In the genomic region with DNA sequence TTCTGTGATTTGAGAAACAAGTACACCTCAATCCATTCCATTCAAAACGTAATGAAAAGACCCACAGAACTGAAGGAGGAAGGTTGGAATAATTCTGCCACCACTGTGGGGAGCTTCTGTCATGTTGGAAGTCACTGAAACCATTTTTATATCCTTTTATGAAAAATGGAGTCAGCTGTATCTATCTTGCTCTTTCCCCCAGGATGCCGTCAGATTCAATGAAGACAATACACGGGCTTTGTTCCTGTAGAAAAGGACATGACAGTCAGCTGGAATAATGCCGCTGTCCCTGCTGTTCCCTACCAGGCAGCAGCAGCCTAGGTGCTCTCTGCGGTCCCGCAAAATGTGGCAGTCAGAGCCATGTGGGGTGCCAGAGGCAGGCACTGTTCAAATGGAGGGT, we compare ENCODE assay signal across 24 cellular contexts. TPM values are rescaled to one million over a fixed set of nuclear protein-coding genes. Genes with fewer than 3 reads are reported as not detected.
"Had no signal": no experiment of that assay in that cellular context is flagged by ENCODE, and none has a peak within 500 bp of the region (broad histone marks: within the 10 kb centered on the region; RNA-seq: fewer than 3 reads in every experiment).

No MANE protein-coding gene starts in this region.

- H3K9me3 ChIP-seq: adrenal gland, esophagus squamous epithelium, left ventricle myocardium inferior, pancreas, right lobe of liver, upper lobe of right lung had no signal

- H3K36me3 ChIP-seq: adrenal gland, brain microvascular endothelial cell, esophagus squamous epithelium, left ventricle myocardium inferior, pancreas, right lobe of liver, upper lobe of right lung had no signal

- H3K4me1 ChIP-seq: adrenal gland, right lobe of liver had no signal

- ATAC-seq: right lobe of liver; stimulated activated naive CD8-positive, alpha-beta T cell treated with anti-CD3 and anti-CD28 coated beads, Interleukin-15, Interleukin-2, amounts not matched to agents 100 U/mL and 50 U/mL, for 24 hours had no signal

- DNase-seq: activated CD4-positive, alpha-beta T cell treated with anti-CD3 and anti-CD28 coated beads for 4 hours; activated CD4-positive, alpha-beta T cell treated with anti-CD3 and anti-CD28 coated beads, Interleukin-2, amount 50 U/mL, for 4 hours; activated CD8-positive, alpha-beta memory T cell treated with anti-CD3 and anti-CD28 coated beads for 24 hours; activated effector memory CD4-positive, alpha-beta T cell treated with Interleukin-2 at 50 U/mL for 16 hours; activated naive CD4-positive, alpha-beta T cell treated with anti-CD3 and anti-CD28 coated beads for 36 hours; activated naive CD8-positive, alpha-beta T cell treated with anti-CD3 and anti-CD28 coated beads for 36 hours; aorta; brain microvascular endothelial cell; esophagus squamous epithelium; glutamatergic neuron; left ventricle myocardium inferior; naive B cell; right lobe of liver; stimulated activated CD4-positive, alpha-beta T cell treated with anti-CD3 and anti-CD28 coated beads, Interleukin-2, amount 100 ng/mL, for 48 hours; stimulated activated naive CD8-positive, alpha-beta T cell treated with anti-CD3 and anti-CD28 coated beads, Interleukin-15, Interleukin-2, amounts not matched to agents 100 U/mL and 50 U/mL, for 24 hours; upper lobe of right lung had no signal

- H3K36me3 Mint-ChIP-seq: activated naive CD8-positive, alpha-beta T cell treated with anti-CD3 and anti-CD28 coated beads for 36 hours; naive B cell had no signal

- H3K9me3 Mint-ChIP-seq: activated naive CD4-positive, alpha-beta T cell treated with anti-CD3 and anti-CD28 coated beads for 36 hours; activated naive CD8-positive, alpha-beta T cell treated with anti-CD3 and anti-CD28 coated beads for 36 hours; naive B cell; nephron progenitor cell had no signal

- H3K4me3 Mint-ChIP-seq: activated naive CD4-positive, alpha-beta T cell treated with anti-CD3 and anti-CD28 coated beads for 36 hours; activated naive CD8-positive, alpha-beta T cell treated with anti-CD3 and anti-CD28 coated beads for 36 hours; naive B cell; nephron progenitor cell had no signal

- H3K4me3 ChIP-seq: adrenal gland, coronary artery, esophagus squamous epithelium, left ventricle myocardium inferior, lung, pancreas, right lobe of liver, upper lobe of right lung had no signal

- H3K27ac ChIP-seq: adrenal gland, brain microvascular endothelial cell, coronary artery, epithelial cell of prostate, left ventricle myocardium inferior, pancreas, right lobe of liver, upper lobe of right lung, VCaP had no signal

- H3K27me3 ChIP-seq: adrenal gland, esophagus squamous epithelium, pancreas, right lobe of liver, upper lobe of right lung had no signal

- H3K27ac Mint-ChIP-seq: activated naive CD4-positive, alpha-beta T cell treated with anti-CD3 and anti-CD28 coated beads for 36 hours; activated naive CD8-positive, alpha-beta T cell treated with anti-CD3 and anti-CD28 coated beads for 36 hours; nephron progenitor cell had no signal

RNA-seq across cellular contexts. Expression of gene APCDD1, which starts 52.5 kb away (rescaled TPM):
- total RNA-seq: activated naive CD4-positive, alpha-beta T cell treated with anti-CD3 and anti-CD28 coated beads for 36 hours; activated naive CD8-positive, alpha-beta T cell treated with anti-CD3 and anti-CD28 coated beads for 36 hours; T-helper 1 cell treated with Interleukin-12 subunit alpha and Interleukin-12 subunit beta and Interleukin-4 antibody, amounts not matched to agents 30 ng/mL and 1 ng/mL, for 36 hours had no signal
